ENCODE assay signal across 9 cellular contexts in genomic region chr1:39103321-39104157, GRCh38.
DNase-seq lines count a peak whose midpoint lies in the region; ATAC-seq, FAIRE-seq and TF ChIP-seq lines count a peak whose summit lies in the region.
"Had no signal": no experiment of that assay in that cellular context is flagged by ENCODE, and none has a peak within 500 bp of the region (broad histone marks: within the 10 kb centered on the region; RNA-seq: fewer than 3 reads in every experiment).

No MANE protein-coding gene starts in this region.

- H3K27me3 ChIP-seq in prostate gland (replicated peaks; ENCODE audit: insufficient read depth) (no peaks in the 10 kb centered on the region), Caco-2 (replicated peaks; ENCODE audit: control insufficient read depth, insufficient read depth, low read length) (no peaks in the 10 kb centered on the region)

- CTCF ChIA-PET in Caco-2 (lab: Charles Lee): interaction anchor here (1.6 kb wide), 1 partner anchor 88 kb away, joined by 5 read pairs; no protein-coding TSS in a partner anchor

- no peak overlapping the region for H3K27ac Mint-ChIP-seq in Caco-2 (ENCODE audit: unreplicated experiment)

- TF ChIP-seq CTCF in prostate gland (IDR thresholded peaks at IDR 0.05) (no peak), Caco-2 (IDR thresholded peaks at IDR 0.05; ENCODE audit: insufficient read depth in 1 of 2, low read depth in 1 of 2, low read length in 1 of 2, severe bottlenecking in 1 of 2, unreplicated experiment in 1 of 2) (no peak)

- H3K36me3 ChIP-seq in prostate gland (no peaks in the 10 kb centered on the region), Caco-2 (ENCODE audit: control insufficient read depth, insufficient read depth, low read length) (no peaks in the 10 kb centered on the region)

- FAIRE-seq in GM19239 (lab: Jason Lieb, UNC) (peak; percentile 75), RCC 7860 (lab: Jason Lieb, UNC) (no peak)

- no peak for TF ChIP-seq POLR2A in prostate gland (IDR thresholded peaks at IDR 0.05)

- H3K4me1 ChIP-seq in prostate gland (replicated peaks) (peaks cover 22% of the 10 kb centered on the region), Caco-2 (peaks cover 11% of the 10 kb centered on the region; the same call in 1 of the 2 replicates)

- peaks cover 6% of the 10 kb centered on the region for H3K36me3 Mint-ChIP-seq in Caco-2 (ENCODE audit: insufficient read depth, unreplicated experiment)

- BruUV-seq in Caco-2 (replicated peaks; lab: Mats Ljungman, UMichigan): no TSS peak

- DNase-seq in GM19239 (ENCODE audit: insufficient read length, low spot score): no peak
- peak; percentile 36 for DNase-seq in RCC 7860 (ENCODE audit: low spot score)
- peak; percentile 79 for DNase-seq in epithelial cell of prostate (ENCODE audit: low read depth, low spot score)
- DNase-seq in prostate gland (ENCODE audit: low spot score): no peak
- DNase-seq in Caco-2: no peak
- DNase-seq in GDM1 (lab: John Stamatoyannopoulos, UW): no peak
- DNase-seq: central memory CD4-positive, alpha-beta T cell had no signal

- 62% methylated on average over 6 of the region's 6 CpGs for WGBS in prostate gland

- H3K4me3 ChIP-seq in prostate gland (no peak overlapping the region), Caco-2 (ENCODE audit: low read depth, low read length) (no peak overlapping the region)

- H3K9me3 Mint-ChIP-seq in Caco-2 (ENCODE audit: unreplicated experiment): no peaks in the 10 kb centered on the region

- H3K4me3 Mint-ChIP-seq in Caco-2 (ENCODE audit: unreplicated experiment): no peak overlapping the region

- ATAC-seq in HG03354 (IDR thresholded peaks at IDR 0.05; ENCODE audit: poor library complexity, severe bottlenecking, unreplicated experiment) (no peak), HG03095 (IDR thresholded peaks at IDR 0.05; ENCODE audit: unreplicated experiment) (no peak)

- H3K4me1 Mint-ChIP-seq in Caco-2 (ENCODE audit: low read depth, unreplicated experiment): peaks cover 14% of the 10 kb centered on the region

- POLR2A ChIA-PET in Caco-2 (lab: Charles Lee): no interaction called here

- no peaks in the 10 kb centered on the region for H3K27me3 Mint-ChIP-seq in Caco-2 (ENCODE audit: insufficient read depth, unreplicated experiment)

- H3K9me3 ChIP-seq in prostate gland (no peaks in the 10 kb centered on the region), Caco-2 (no peaks in the 10 kb centered on the region)

- intact Hi-C loops in prostate gland (cut with DNase I) (loop anchor here (1.0 to 10.0 kb wide), 3 partner anchors 88 to 281 kb away; no protein-coding TSS in a partner anchor), Caco-2 (cut with micrococcal nuclease; ENCODE audit: unreplicated experiment) (loop anchor here (2.0 kb wide), 1 partner anchor 29 kb away; no protein-coding TSS in a partner anchor)

- H3K27ac ChIP-seq in epithelial cell of prostate (peak overlapping the region; percentile 97), prostate gland (peak overlapping the region; percentile 10 to 96)

Comparison
In these comparisons a context has a peak if more than half of its experiments do, and no peak if none do; other contexts are left out.
1. DNase-seq: peak in RCC 7860 (single experiment) and epithelial cell of prostate (single experiment); none in GM19239 (single experiment), prostate gland (single experiment), Caco-2 (0 of 2) and GDM1 (single experiment).